Comparison of ENCODE assay signal across 8 cellular contexts in the genomic region with DNA sequence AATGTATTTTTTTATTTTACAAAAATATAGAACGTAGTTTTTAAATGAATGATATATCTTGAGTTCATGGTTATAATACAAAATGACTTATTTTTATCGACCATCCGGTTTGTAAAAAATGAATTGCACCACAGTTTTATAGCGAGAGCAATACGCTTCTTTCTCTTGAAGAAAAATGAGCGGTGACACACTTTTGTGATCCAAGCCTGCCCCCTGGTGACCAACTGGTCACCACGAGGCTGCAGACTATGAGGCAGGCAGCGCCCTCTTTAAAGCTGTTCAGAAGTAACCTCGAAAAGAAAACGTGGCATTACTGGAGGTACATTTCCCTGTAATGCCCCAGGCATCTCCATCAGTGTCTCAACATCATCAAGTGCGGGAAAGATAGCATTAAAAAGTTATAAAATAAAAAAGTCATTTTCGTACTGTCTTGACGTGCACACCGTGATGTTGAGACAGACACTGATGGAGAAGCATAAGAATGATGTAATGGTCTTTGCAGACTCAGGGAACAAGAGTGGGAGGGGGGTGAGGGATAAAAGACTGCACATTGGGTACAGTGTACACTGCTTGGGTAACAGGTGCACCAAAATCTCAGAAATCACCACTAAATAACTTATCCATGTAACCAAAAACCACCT.
DNase-seq lines count a peak whose midpoint lies in the region; ATAC-seq, FAIRE-seq and TF ChIP-seq lines count a peak whose summit lies in the region.

No MANE protein-coding gene starts in this region.

- no peak for ATAC-seq in CD4-positive, CD25-positive, alpha-beta regulatory T cell (ENCODE audit: low read depth in 2 of 2)
- no peak for ATAC-seq in HG03378 (IDR thresholded peaks at IDR 0.05; ENCODE audit: unreplicated experiment)

- no peaks in the 10 kb centered on the region for H3K36me3 Mint-ChIP-seq in CD4-positive, CD25-positive, alpha-beta regulatory T cell

- FAIRE-seq in islet of Langerhans (lab: Jason Lieb, UNC) = peak; percentile 98

- in situ Hi-C loops in mammary epithelial cell (cut with MboI; ENCODE audit: low sequenced_read_pairs in 2 of 2) = loop anchor here (5.0 to 25.0 kb wide), 5 partner anchors 339 to 1044 kb away; no protein-coding TSS in a partner anchor

- H2AFZ ChIP-seq in mammary epithelial cell (ENCODE audit: low read depth, low read length) = no peak overlapping the region

- H3K9ac ChIP-seq in mammary epithelial cell (ENCODE audit: insufficient read depth, low read length) = no peak overlapping the region

- TF ChIP-seq CTCF in mammary epithelial cell (conservative IDR thresholded peaks at IDR 0.05 in 1 of 2, IDR thresholded peaks at IDR 0.05 in 1 of 2; ENCODE audit: extremely low read depth in 1 of 2, insufficient read depth in 1 of 2, low read depth in 1 of 2, low read length in 2 of 2) = peak; percentile 76 to 92

- H3K36me3 ChIP-seq in CD4-positive, CD25-positive, alpha-beta regulatory T cell (ENCODE audit: control insufficient read depth, insufficient read depth, low read length) = no peaks in the 10 kb centered on the region
- no peaks in the 10 kb centered on the region for H3K36me3 ChIP-seq in mammary epithelial cell (ENCODE audit: insufficient read depth, low read length)

- CTCF ChIA-PET in mammary epithelial cell (lab: Charles Lee; ENCODE audit: low non-redundant PET) = interaction anchor here (0.5 to 1.2 kb wide), 10 partner anchors 131 to 1044 kb away, joined by 3 to 9 read pairs (median 4); no protein-coding TSS in a partner anchor

- H3K27me3 ChIP-seq in CD4-positive, CD25-positive, alpha-beta regulatory T cell (ENCODE audit: control insufficient read depth, insufficient read depth, low read length) = no peaks in the 10 kb centered on the region
- H3K27me3 ChIP-seq in mammary epithelial cell (ENCODE audit: insufficient read depth, low read length) = no peaks in the 10 kb centered on the region

- peak in 2 of 3 donors; percentile 28 to 56 for DNase-seq in CD4-positive, CD25-positive, alpha-beta regulatory T cell
- DNase-seq in GOT3 (lab: John Stamatoyannopoulos, UW) (peak; percentile 37), NCI-H2107 treated with DMSO at 0.1 percent for 48 hours (lab: John Stamatoyannopoulos, UW; ENCODE audit: unreplicated experiment) (peak; percentile 22), UCSD-AML1 (lab: John Stamatoyannopoulos, UW; ENCODE audit: unreplicated experiment) (peak; percentile 64), mammary epithelial cell (peak; percentile 77)
- peak; percentile 75 for DNase-seq in stimulated activated CD4-positive, alpha-beta T cell treated with anti-CD3 and anti-CD28 coated beads, Interleukin-15, amount 100 ng/mL, for 24 hours

- dilution Hi-C loops in mammary epithelial cell (cut with HindIII; ENCODE audit: low sequenced_read_pairs) = no loop called here

- peaks cover 0 to 8% (median 0%) of the 10 kb centered on the region in 7 donors for H3K9me3 Mint-ChIP-seq in CD4-positive, CD25-positive, alpha-beta regulatory T cell

- 16% methylated on average over 13 of the region's 14 CpGs for WGBS in mammary epithelial cell (ENCODE audit: low coverage, missing lambda C conversion rate)

- H3K27ac Mint-ChIP-seq in CD4-positive, CD25-positive, alpha-beta regulatory T cell = no peak overlapping the region

- no peaks in the 10 kb centered on the region for H3K27me3 Mint-ChIP-seq in CD4-positive, CD25-positive, alpha-beta regulatory T cell

- BruUV-seq in mammary epithelial cell (replicated peaks; lab: Mats Ljungman, UMichigan) = no TSS peak

- no peak overlapping the region for H3K4me3 ChIP-seq in CD4-positive, CD25-positive, alpha-beta regulatory T cell (ENCODE audit: low read depth, low read length)
- no peak overlapping the region for H3K4me3 ChIP-seq in mammary epithelial cell (replicated peaks in 1 of 3; ENCODE audit: insufficient read depth in 1 of 3, low read depth in 2 of 3, low read length in 3 of 3)

- peaks cover 0 to 2% (median 0%) of the 10 kb centered on the region in 4 donors for H3K4me1 Mint-ChIP-seq in CD4-positive, CD25-positive, alpha-beta regulatory T cell

- no peak overlapping the region for H3K4me3 Mint-ChIP-seq in CD4-positive, CD25-positive, alpha-beta regulatory T cell

- no peak overlapping the region for H3K27ac ChIP-seq in CD4-positive, CD25-positive, alpha-beta regulatory T cell (ENCODE audit: insufficient read depth, low read length, poor library complexity, severe bottlenecking)
- H3K27ac ChIP-seq in mammary epithelial cell (ENCODE audit: insufficient read depth, low read depth, low read length) = no peak overlapping the region

- H3K4me1 ChIP-seq in CD4-positive, CD25-positive, alpha-beta regulatory T cell (ENCODE audit: control insufficient read depth, insufficient read depth, low read length, poor library complexity, severe bottlenecking) = no peaks in the 10 kb centered on the region
- H3K4me1 ChIP-seq in mammary epithelial cell (ENCODE audit: insufficient read depth, low read length) = no peaks in the 10 kb centered on the region

- peak overlapping the region; percentile 39 for H3K4me2 ChIP-seq in mammary epithelial cell (ENCODE audit: insufficient read depth, low read depth, low read length)

- H3K9me3 ChIP-seq in CD4-positive, CD25-positive, alpha-beta regulatory T cell (ENCODE audit: control insufficient read depth in 2 of 2, low read length in 2 of 2) = no peaks in the 10 kb centered on the region
- H3K9me3 ChIP-seq in mammary epithelial cell (replicated peaks; ENCODE audit: insufficient read depth, low read length) = no peaks in the 10 kb centered on the region

- intact Hi-C loops in mammary epithelial cell (cut with micrococcal nuclease) = loop anchor here (1.0 to 10.0 kb wide), 9 partner anchors 102 to 1044 kb away; no protein-coding TSS in a partner anchor

- no peaks in the 10 kb centered on the region for H3K79me2 ChIP-seq in mammary epithelial cell (ENCODE audit: insufficient read depth, low read length)

- no peaks in the 10 kb centered on the region for H4K20me1 ChIP-seq in mammary epithelial cell (ENCODE audit: insufficient read depth, low read length)

Comparison
In these comparisons a context has a peak if more than half of its experiments do, and no peak if none do; other contexts are left out.
1. DNase-seq: peak in every context shown above with its lines; median percentile 77 in mammary epithelial cell; 75 in stimulated activated CD4-positive, alpha-beta T cell treated with anti-CD3 and anti-CD28 coated beads, Interleukin-15, amount 100 ng/mL, for 24 hours; 64 in UCSD-AML1; 42 in CD4-positive, CD25-positive, alpha-beta regulatory T cell; 37 in GOT3; 22 in NCI-H2107 treated with DMSO at 0.1 percent for 48 hours.